In the genomic region with DNA sequence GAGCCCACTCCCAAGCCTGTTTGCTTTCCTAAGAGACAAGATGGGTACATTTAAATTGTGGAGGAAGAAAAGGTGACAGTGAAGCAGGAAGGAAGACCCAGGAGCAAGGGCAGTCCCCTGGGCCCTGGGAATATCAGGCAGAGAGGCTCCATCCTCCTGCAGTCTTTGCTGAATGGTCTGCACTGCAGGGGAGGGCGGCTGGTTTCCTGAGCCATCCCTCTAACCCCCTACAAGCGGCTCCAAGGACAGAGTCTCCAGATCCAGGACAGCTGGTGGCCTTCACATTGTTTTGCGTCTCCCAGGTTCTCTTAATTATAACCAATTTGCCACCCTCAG, we compare ENCODE assay signal across 1 cellular context.
TF ChIP-seq lines count a peak whose summit lies in the region.

No MANE protein-coding gene starts in this region.

TF ChIP-seq in H1, 55 proteins besides CTCF, POLR2A, EP300 and RAD21:
- TF ChIP-seq GABPA (IDR thresholded peaks at IDR 0.05; ENCODE audit: borderline replicate concordance, insufficient read depth, low read length) (peak; percentile 53; the same call in 1 of the 2 replicates), CBX8 (IDR thresholded peaks at IDR 0.05; ENCODE audit: borderline replicate concordance, low read depth, low read length) (no peak)
TF ChIP-seq in H1: peak in this region for 1.
